13 cellular contexts compared by ENCODE assay signal in the genomic region with DNA sequence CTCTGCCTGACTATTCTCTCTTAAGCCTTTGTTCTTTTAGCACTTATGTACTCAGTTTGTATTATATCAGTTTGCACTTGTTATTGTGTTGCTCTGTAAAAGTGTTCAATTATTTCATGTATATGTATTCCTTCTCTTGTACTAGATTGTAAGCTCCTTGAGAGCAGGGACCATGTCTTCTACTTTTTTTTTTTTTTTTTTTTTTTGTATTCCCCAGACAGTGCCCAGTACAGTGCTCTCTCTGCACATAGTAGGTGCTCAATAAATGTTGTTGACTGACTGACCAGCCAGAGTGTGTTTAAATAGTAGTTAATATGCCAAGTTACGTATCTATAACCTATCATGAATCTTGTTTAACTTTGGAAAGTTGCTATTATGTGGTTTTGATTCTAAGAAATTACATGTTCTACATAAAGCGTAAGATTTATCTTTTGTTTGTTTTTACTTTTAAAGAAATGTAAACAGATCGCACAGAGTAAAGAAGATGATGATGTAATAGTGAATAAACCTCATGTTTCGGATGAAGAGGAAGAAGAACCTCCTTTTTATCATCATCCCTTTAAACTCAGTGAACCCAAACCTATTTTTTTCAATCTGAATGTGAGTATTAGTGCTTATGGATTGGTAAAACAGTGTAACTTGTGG.
"Had no signal": no experiment of that assay in that cellular context is flagged by ENCODE, and none has a peak within 500 bp of the region (broad histone marks: within the 10 kb centered on the region; RNA-seq: fewer than 3 reads in every experiment).

No MANE protein-coding gene starts in this region.

- H3K27ac ChIP-seq: lower lobe of right lung, ovary had no signal

- DNase-seq: activated CD4-positive, alpha-beta T cell treated with anti-CD3 and anti-CD28 coated beads, Interleukin-2, amount 50 U/mL, for 4 hours; activated naive CD4-positive, alpha-beta T cell treated with anti-CD3 and anti-CD28 coated beads, Interleukin-2, amount 10 ng/mL, durations not matched to agents 7 days and 5 days; amniotic stem cell; cortex of kidney; effector memory CD4-positive, alpha-beta T cell; hippocampal formation; lower lobe of right lung; ovary; stimulated activated CD4-positive, alpha-beta T cell treated with anti-CD3 and anti-CD28 coated beads, Interleukin-4, amount 100 ng/mL, for 4 hours; T-helper 2 cell had no signal

- ATAC-seq: lower lobe of right lung had no signal

- H3K4me3 ChIP-seq: lower lobe of right lung, ovary had no signal

- H3K27me3 ChIP-seq: ovary had no signal

- H3K4me3 Mint-ChIP-seq: activated naive CD4-positive, alpha-beta T cell treated with anti-CD3 and anti-CD28 coated beads, Interleukin-2, amount 10 ng/mL, durations not matched to agents 7 days and 5 days; brain; central memory CD8-positive, alpha-beta T cell; nephron had no signal

- H3K9me3 ChIP-seq: lower lobe of right lung, ovary had no signal

- H3K36me3 ChIP-seq: ovary had no signal

- H3K9me3 Mint-ChIP-seq: activated naive CD4-positive, alpha-beta T cell treated with anti-CD3 and anti-CD28 coated beads, Interleukin-2, amount 10 ng/mL, durations not matched to agents 7 days and 5 days; central memory CD8-positive, alpha-beta T cell; nephron had no signal

- H3K27ac Mint-ChIP-seq: activated naive CD4-positive, alpha-beta T cell treated with anti-CD3 and anti-CD28 coated beads, Interleukin-2, amount 10 ng/mL, durations not matched to agents 7 days and 5 days; nephron had no signal

- H3K27me3 Mint-ChIP-seq: activated naive CD4-positive, alpha-beta T cell treated with anti-CD3 and anti-CD28 coated beads, Interleukin-2, amount 10 ng/mL, durations not matched to agents 7 days and 5 days; central memory CD8-positive, alpha-beta T cell had no signal
